Comparison of ENCODE assay signal across 1 cellular context in the genomic region with DNA sequence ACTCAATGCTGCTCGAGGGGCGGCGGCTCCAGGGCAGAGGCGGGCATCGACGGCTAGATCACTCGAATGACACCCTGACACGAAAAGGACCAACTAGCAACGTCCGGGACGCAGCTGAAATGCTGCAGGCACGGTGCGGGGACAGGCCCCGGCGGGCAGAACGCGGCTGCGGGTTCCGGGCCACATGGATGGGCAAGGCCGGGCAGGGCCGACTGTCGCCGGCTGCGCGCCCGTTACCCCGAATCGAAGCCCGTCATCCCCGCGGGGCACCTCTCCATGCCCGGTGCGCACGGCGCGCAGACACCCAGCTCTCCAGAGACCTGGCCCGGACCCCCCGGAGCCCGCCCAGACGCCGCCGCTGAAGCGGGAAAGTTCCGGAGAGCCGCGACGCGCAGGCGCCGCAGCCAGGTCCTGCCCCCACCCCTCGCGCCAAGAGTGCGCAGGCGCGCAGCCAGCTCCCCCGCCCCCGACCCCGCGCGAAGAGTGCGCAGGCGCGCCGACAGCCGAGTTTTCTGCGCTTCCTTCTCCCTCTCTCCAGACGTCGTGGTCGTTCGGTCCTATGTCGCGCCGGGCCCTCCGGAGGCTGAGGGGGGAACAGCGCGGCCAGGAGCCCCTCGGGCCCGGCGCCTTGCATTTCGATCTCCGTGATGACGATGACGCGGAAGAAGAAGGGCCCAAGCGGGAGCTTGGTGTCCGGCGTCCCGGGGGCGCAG.
TF ChIP-seq lines count a peak whose summit lies in the region.

Gene TCF25 (plus strand): TSS at position 484 of the 713 bp plus-strand sequence. CDS start 76 bp downstream, at position 560.

TF ChIP-seq in HepG2, 621 proteins besides CTCF, POLR2A, EP300 and RAD21 (continued from another document and continues in another):
- TF ChIP-seq HOXA7 (CRISPR knock-in tag; IDR thresholded peaks at IDR 0.05) (no peak), ARNT2 (CRISPR knock-in tag; IDR thresholded peaks at IDR 0.05; ENCODE audit: low read depth) (peak; percentile 94), BCL6 (CRISPR knock-in tag; IDR thresholded peaks at IDR 0.05) (0 out of 2 replicates have a peak, but pooled peaks have one; percentile 24), ZNF547 (CRISPR knock-in tag; IDR thresholded peaks at IDR 0.05) (peak; percentile 98), ZNF557 (CRISPR knock-in tag; IDR thresholded peaks at IDR 0.05) (peak; percentile 77; the same call in 1 of the 2 replicates), SETDB1 (CRISPR knock-in tag; IDR thresholded peaks at IDR 0.05; ENCODE audit: borderline replicate concordance) (no peak), STAG1 (CRISPR knock-in tag; IDR thresholded peaks at IDR 0.05) (no peak), ZZZ3 (CRISPR knock-in tag; IDR thresholded peaks at IDR 0.05; ENCODE audit: borderline replicate concordance) (peak; percentile 75), NFE2 (CRISPR knock-in tag; IDR thresholded peaks at IDR 0.05) (no peak; the same call in 1 of the 2 replicates), ARHGAP35 (CRISPR knock-in tag; IDR thresholded peaks at IDR 0.05; ENCODE audit: borderline replicate concordance) (peak; percentile 81), ZNF747 (CRISPR knock-in tag; IDR thresholded peaks at IDR 0.05; ENCODE audit: borderline replicate concordance) (peak; percentile 93), ZFX (CRISPR knock-in tag; IDR thresholded peaks at IDR 0.05; ENCODE audit: low read depth) (peak; percentile 98), YEATS2 (CRISPR knock-in tag; IDR thresholded peaks at IDR 0.05; ENCODE audit: borderline replicate concordance) (peak; percentile 73; the same call in 1 of the 2 replicates), NFRKB (IDR thresholded peaks at IDR 0.05) (no peak), ARNTL (CRISPR knock-in tag; IDR thresholded peaks at IDR 0.05) (no peak), RBM22 (optimal IDR thresholded peaks at IDR 0.05; ENCODE audit: low read length) (no peak), ZNF577 (CRISPR knock-in tag; IDR thresholded peaks at IDR 0.05; ENCODE audit: borderline replicate concordance, low read depth) (no peak), ZNF460 (CRISPR knock-in tag; IDR thresholded peaks at IDR 0.05; ENCODE audit: borderline replicate concordance) (no peak), EED (CRISPR knock-in tag; IDR thresholded peaks at IDR 0.05) (peak; percentile 96), ZNF142 (CRISPR knock-in tag; IDR thresholded peaks at IDR 0.05) (peak; percentile 96; the same call in 1 of the 2 replicates), RFX1 (IDR thresholded peaks at IDR 0.05) (no peak), ZNF749 (CRISPR knock-in tag; IDR thresholded peaks at IDR 0.05; ENCODE audit: borderline replicate concordance) (peak; percentile 88), RFXANK (CRISPR knock-in tag; IDR thresholded peaks at IDR 0.05) (no peak), ZNF225 (CRISPR knock-in tag; IDR thresholded peaks at IDR 0.05) (peak; percentile 69; the same call in 1 of the 2 replicates), NONO (IDR thresholded peaks at IDR 0.05) (no peak), NONO (CRISPR knock-in tag; conservative IDR thresholded peaks at IDR 0.05) (peak; percentile 33; the same call in 1 of the 2 replicates), HOXA9 (CRISPR knock-in tag; IDR thresholded peaks at IDR 0.05; ENCODE audit: borderline replicate concordance) (no peak; the same call in 1 of the 2 replicates), PHF8 (CRISPR knock-in tag; IDR thresholded peaks at IDR 0.05) (peak; percentile 92), IKZF5 (CRISPR knock-in tag; IDR thresholded peaks at IDR 0.05) (peak; percentile 58; the same call in 1 of the 2 replicates), DR1 (CRISPR knock-in tag; IDR thresholded peaks at IDR 0.05) (peak; percentile 86), MEIS1 (CRISPR knock-in tag; IDR thresholded peaks at IDR 0.05; ENCODE audit: borderline replicate concordance) (no peak; the same call in 1 of the 2 replicates), CBX5 (CRISPR knock-in tag; IDR thresholded peaks at IDR 0.05; ENCODE audit: borderline replicate concordance) (0 out of 2 replicates have a peak, but pooled peaks have one; percentile 51), ZNF562 (CRISPR knock-in tag; IDR thresholded peaks at IDR 0.05; ENCODE audit: borderline replicate concordance) (no peak), KLF11 (CRISPR knock-in tag; IDR thresholded peaks at IDR 0.05) (peak; percentile 16; the same call in 1 of the 2 replicates), ZMYM3 (CRISPR knock-in tag; IDR thresholded peaks at IDR 0.05) (no peak), MYC (CRISPR knock-in tag; IDR thresholded peaks at IDR 0.05; ENCODE audit: borderline replicate concordance) (peak; percentile 85), ZNF616 (CRISPR knock-in tag; IDR thresholded peaks at IDR 0.05; ENCODE audit: low read depth) (peak; percentile 77), ZNF841 (CRISPR knock-in tag; IDR thresholded peaks at IDR 0.05; ENCODE audit: borderline replicate concordance) (no peak), ZNF350 (CRISPR knock-in tag; IDR thresholded peaks at IDR 0.05; ENCODE audit: borderline replicate concordance, low read depth) (peak; percentile 47; the same call in 1 of the 2 replicates), KDM3A (CRISPR knock-in tag; IDR thresholded peaks at IDR 0.05; ENCODE audit: low read depth) (no peak; the same call in 1 of the 2 replicates), SP140L (CRISPR knock-in tag; IDR thresholded peaks at IDR 0.05; ENCODE audit: borderline replicate concordance) (no peak), LBX2 (CRISPR knock-in tag; IDR thresholded peaks at IDR 0.05; ENCODE audit: borderline replicate concordance) (peak; percentile 73; the same call in 1 of the 2 replicates), AHDC1 (CRISPR knock-in tag; IDR thresholded peaks at IDR 0.05; ENCODE audit: borderline replicate concordance) (peak; percentile 46; the same call in 1 of the 2 replicates), ZNF124 (CRISPR knock-in tag; IDR thresholded peaks at IDR 0.05) (peak; percentile 18; the same call in 1 of the 2 replicates), ASH2L (IDR thresholded peaks at IDR 0.05; ENCODE audit: insufficient read length, low read depth, low read length) (peak; percentile 76)
- TF ChIP-seq, protein P1, sequence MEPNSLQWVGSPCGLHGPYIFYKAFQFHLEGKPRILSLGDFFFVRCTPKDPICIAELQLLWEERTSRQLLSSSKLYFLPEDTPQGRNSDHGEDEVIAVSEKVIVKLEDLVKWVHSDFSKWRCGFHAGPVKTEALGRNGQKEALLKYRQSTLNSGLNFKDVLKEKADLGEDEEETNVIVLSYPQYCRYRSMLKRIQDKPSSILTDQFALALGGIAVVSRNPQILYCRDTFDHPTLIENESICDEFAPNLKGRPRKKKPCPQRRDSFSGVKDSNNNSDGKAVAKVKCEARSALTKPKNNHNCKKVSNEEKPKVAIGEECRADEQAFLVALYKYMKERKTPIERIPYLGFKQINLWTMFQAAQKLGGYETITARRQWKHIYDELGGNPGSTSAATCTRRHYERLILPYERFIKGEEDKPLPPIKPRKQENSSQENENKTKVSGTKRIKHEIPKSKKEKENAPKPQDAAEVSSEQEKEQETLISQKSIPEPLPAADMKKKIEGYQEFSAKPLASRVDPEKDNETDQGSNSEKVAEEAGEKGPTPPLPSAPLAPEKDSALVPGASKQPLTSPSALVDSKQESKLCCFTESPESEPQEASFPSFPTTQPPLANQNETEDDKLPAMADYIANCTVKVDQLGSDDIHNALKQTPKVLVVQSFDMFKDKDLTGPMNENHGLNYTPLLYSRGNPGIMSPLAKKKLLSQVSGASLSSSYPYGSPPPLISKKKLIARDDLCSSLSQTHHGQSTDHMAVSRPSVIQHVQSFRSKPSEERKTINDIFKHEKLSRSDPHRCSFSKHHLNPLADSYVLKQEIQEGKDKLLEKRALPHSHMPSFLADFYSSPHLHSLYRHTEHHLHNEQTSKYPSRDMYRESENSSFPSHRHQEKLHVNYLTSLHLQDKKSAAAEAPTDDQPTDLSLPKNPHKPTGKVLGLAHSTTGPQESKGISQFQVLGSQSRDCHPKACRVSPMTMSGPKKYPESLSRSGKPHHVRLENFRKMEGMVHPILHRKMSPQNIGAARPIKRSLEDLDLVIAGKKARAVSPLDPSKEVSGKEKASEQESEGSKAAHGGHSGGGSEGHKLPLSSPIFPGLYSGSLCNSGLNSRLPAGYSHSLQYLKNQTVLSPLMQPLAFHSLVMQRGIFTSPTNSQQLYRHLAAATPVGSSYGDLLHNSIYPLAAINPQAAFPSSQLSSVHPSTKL (CRISPR knock-in tag; IDR thresholded peaks at IDR 0.05) = no peak
- TF ChIP-seq, protein P2, sequence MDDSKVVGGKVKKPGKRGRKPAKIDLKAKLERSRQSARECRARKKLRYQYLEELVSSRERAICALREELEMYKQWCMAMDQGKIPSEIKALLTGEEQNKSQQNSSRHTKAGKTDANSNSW (CRISPR knock-in tag; IDR thresholded peaks at IDR 0.05; ENCODE audit: borderline replicate concordance) = peak; percentile 97
